8 cellular contexts compared by ENCODE assay signal in the genomic region with DNA sequence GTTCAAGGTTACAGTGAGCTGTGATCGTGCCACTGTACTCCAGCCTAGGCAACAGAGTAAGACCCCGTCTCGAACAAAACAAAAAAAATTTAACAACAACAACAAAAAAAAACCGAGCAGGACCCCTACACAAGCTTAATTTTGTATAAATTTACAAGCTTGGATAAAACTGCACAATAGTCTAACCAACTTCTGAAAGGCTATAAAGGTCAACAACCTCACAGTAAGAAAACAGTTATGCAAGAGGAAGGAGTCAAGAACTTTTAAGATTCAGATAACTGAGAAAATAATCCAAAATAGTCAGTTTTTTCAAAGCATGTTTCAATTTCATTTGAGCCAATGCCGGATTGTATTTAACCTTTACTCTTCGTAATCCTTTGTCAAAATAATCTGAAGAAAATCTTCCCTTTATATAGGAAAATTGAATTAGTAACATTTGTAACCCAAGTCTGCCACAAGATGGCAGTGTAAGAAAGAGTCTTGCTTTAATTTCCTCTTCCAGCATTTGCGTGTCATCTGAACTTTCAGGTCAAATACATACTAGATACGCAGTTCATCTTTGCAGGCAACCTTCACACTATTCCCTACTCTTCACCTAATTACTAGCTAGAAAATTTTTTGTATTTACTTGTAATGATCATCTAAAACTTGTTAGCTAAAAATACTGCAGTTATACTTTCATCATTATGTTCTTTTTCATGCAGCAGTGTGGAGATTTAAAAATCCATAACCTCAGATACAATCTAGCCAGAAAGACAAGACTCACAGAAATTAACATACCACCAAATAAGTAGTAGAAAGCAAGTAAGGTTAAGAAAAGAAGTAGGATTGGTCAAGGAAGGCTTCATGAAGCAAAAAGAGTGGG. TPM values are rescaled to one million over a fixed set of nuclear protein-coding genes. Genes with fewer than 3 reads are reported as not detected.
DNase-seq lines count a peak whose midpoint lies in the region; ATAC-seq and TF ChIP-seq lines count a peak whose summit lies in the region.

No MANE protein-coding gene starts in this region.

- peak overlapping the region; percentile 43 for H3K27ac Mint-ChIP-seq in activated CD4-positive, alpha-beta memory T cell treated with anti-CD3 and anti-CD28 coated beads for 36 hours
- H3K27ac Mint-ChIP-seq in osteocyte (ENCODE audit: unreplicated experiment): peak overlapping the region; percentile 74

- H3K36me3 Mint-ChIP-seq in activated CD4-positive, alpha-beta memory T cell treated with anti-CD3 and anti-CD28 coated beads for 36 hours: peaks cover 43% of the 10 kb centered on the region
- peaks cover 13% of the 10 kb centered on the region for H3K36me3 Mint-ChIP-seq in osteocyte (ENCODE audit: unreplicated experiment)

- no peaks in the 10 kb centered on the region for H3K9me3 Mint-ChIP-seq in activated CD4-positive, alpha-beta memory T cell treated with anti-CD3 and anti-CD28 coated beads for 36 hours
- H3K9me3 Mint-ChIP-seq in osteocyte (ENCODE audit: unreplicated experiment): no peaks in the 10 kb centered on the region

- no peak overlapping the region for H3K4me3 ChIP-seq in HFF-Myc (replicated peaks; ENCODE audit: low read depth, low read length)
- no peak overlapping the region for H3K4me3 ChIP-seq in fibroblast of villous mesenchyme (ENCODE audit: low read depth, low read length)

- H3K4me3 Mint-ChIP-seq in activated CD4-positive, alpha-beta memory T cell treated with anti-CD3 and anti-CD28 coated beads for 36 hours: peak overlapping the region; percentile 0
- no peak overlapping the region for H3K4me3 Mint-ChIP-seq in osteocyte (ENCODE audit: unreplicated experiment)

- intact Hi-C loops in activated CD4-positive, alpha-beta memory T cell treated with anti-CD3 and anti-CD28 coated beads for 36 hours (cut with micrococcal nuclease): loop anchor here (1.0 to 2.0 kb wide), 3 partner anchors 16 to 282 kb away; a partner anchor contains a TSS

- POLR2A ChIA-PET in activated CD4-positive, alpha-beta memory T cell treated with anti-CD3 and anti-CD28 coated beads for 36 hours (lab: Charles Lee): interaction anchor here (1.3 kb wide), 1 partner anchor 16 kb away, joined by 7 read pairs; a partner anchor contains a TSS

- no peak for ATAC-seq in HG03025 (IDR thresholded peaks at IDR 0.05; ENCODE audit: low FRiP score, unreplicated experiment)

- DNase-seq in NCI-H1436 (lab: John Stamatoyannopoulos, UW): peak; percentile 40
- DNase-seq in NCI-H1436 treated with DMSO at 0.1 percent for 48 hours (lab: John Stamatoyannopoulos, UW): no peak
- DNase-seq in HFF-Myc (ENCODE audit: extremely low read depth, low read depth): peak; percentile 38
- DNase-seq in NCI-H2196 (lab: John Stamatoyannopoulos, UW; ENCODE audit: unreplicated experiment): peak; percentile 68
- DNase-seq in activated CD4-positive, alpha-beta memory T cell treated with anti-CD3 and anti-CD28 coated beads for 36 hours: no peak
- DNase-seq in fibroblast of villous mesenchyme (ENCODE audit: low read depth): peak; percentile 76
- DNase-seq in osteocyte (ENCODE audit: extremely low spot score, unreplicated experiment): no peak

- CTCF ChIA-PET in activated CD4-positive, alpha-beta memory T cell treated with anti-CD3 and anti-CD28 coated beads for 36 hours (lab: Charles Lee): interaction anchor here (0.6 to 8.9 kb wide), 33 partner anchors 9 to 364 kb away, joined by 3 to 129 read pairs (median 5); a partner anchor contains a TSS

- H3K4me1 Mint-ChIP-seq in activated CD4-positive, alpha-beta memory T cell treated with anti-CD3 and anti-CD28 coated beads for 36 hours (ENCODE audit: low read depth): peaks cover 40% of the 10 kb centered on the region
- peaks cover 27% of the 10 kb centered on the region for H3K4me1 Mint-ChIP-seq in osteocyte (ENCODE audit: unreplicated experiment)

- no peaks in the 10 kb centered on the region for H3K27me3 Mint-ChIP-seq in activated CD4-positive, alpha-beta memory T cell treated with anti-CD3 and anti-CD28 coated beads for 36 hours
- H3K27me3 Mint-ChIP-seq in osteocyte (ENCODE audit: unreplicated experiment): no peaks in the 10 kb centered on the region

- TF ChIP-seq CTCF in HFF-Myc (IDR thresholded peaks at IDR 0.05; ENCODE audit: low read depth, low read length, missing control alignments) (peak; percentile 51), fibroblast of villous mesenchyme (IDR thresholded peaks at IDR 0.05; ENCODE audit: insufficient read depth, low read depth, low read length) (peak; percentile 65), osteocyte (IDR thresholded peaks at IDR 0.05) (peak; percentile 77)

RNA-seq across cellular contexts. Expression of a gene that starts 5.8 kb away (rescaled TPM):
- 10 to 100 TPM; 70.2 to 77.4 TPM for total RNA-seq in activated CD4-positive, alpha-beta memory T cell treated with anti-CD3 and anti-CD28 coated beads for 36 hours
- 40.9 and 49.7 TPM in 2 replicates for total RNA-seq in fibroblast of villous mesenchyme
- total RNA-seq in osteocyte: 47.4 and 49.6 TPM in 2 replicates

RNA-seq across cellular contexts. Expression of a gene that starts 16.2 kb away (rescaled TPM):
- 10 to 100 TPM; 46.3 to 47.3 TPM for total RNA-seq in activated CD4-positive, alpha-beta memory T cell treated with anti-CD3 and anti-CD28 coated beads for 36 hours
- total RNA-seq in fibroblast of villous mesenchyme (11.9 and 12.5 TPM in 2 replicates), osteocyte (22.7 and 25.3 TPM in 2 replicates)

RNA-seq across cellular contexts. Expression of a gene that starts 21.5 kb away (rescaled TPM):
- total RNA-seq in activated CD4-positive, alpha-beta memory T cell treated with anti-CD3 and anti-CD28 coated beads for 36 hours: 10 to 100 TPM; 19.0 to 22.7 TPM
- 14.8 and 16.8 TPM in 2 replicates for total RNA-seq in fibroblast of villous mesenchyme
- 24.5 and 25.4 TPM in 2 replicates for total RNA-seq in osteocyte

Comparison
In these comparisons a context has a peak if more than half of its experiments do, and no peak if none do; other contexts are left out.
1. DNase-seq: peak in NCI-H1436 (single experiment), HFF-Myc (single experiment), NCI-H2196 (single experiment) and fibroblast of villous mesenchyme (single experiment); none in NCI-H1436 treated with DMSO at 0.1 percent for 48 hours (single experiment), activated CD4-positive, alpha-beta memory T cell treated with anti-CD3 and anti-CD28 coated beads for 36 hours (single experiment) and osteocyte (single experiment).
2. Peak in every context shown above with its lines, with median percentiles within 50 percentile points of each other: CTCF ChIP-seq.